ENCODE assay signal across 9 cellular contexts in genomic region chr9:21804336-21804735, GRCh38. TPM values are rescaled to one million over a fixed set of nuclear protein-coding genes. Genes with fewer than 3 reads are reported as not detected.
DNase-seq lines count a peak whose midpoint lies in the region; ATAC-seq and TF ChIP-seq lines count a peak whose summit lies in the region.
"Had no signal": no experiment of that assay in that cellular context is flagged by ENCODE, and none has a peak within 500 bp of the region (broad histone marks: within the 10 kb centered on the region; RNA-seq: fewer than 3 reads in every experiment).

No MANE protein-coding gene starts in this region.

- H3K27ac Mint-ChIP-seq in stimulated activated naive CD8-positive, alpha-beta T cell treated with anti-CD3 and anti-CD28 coated beads, Interleukin-15, Interleukin-2, amounts not matched to agents 100 ng/mL and 50 ng/mL, for 24 hours: peak overlapping the region; percentile 99
- H3K27ac Mint-ChIP-seq in T-helper 17 cell: peak overlapping the region; percentile 100
- peak overlapping the region; percentile 98 for H3K27ac Mint-ChIP-seq in type B pancreatic cell

- no peak overlapping the region for H3K27ac ChIP-seq in aorta (ENCODE audit: low read depth in 1 of 2, low read length in 2 of 2)

- H3K36me3 Mint-ChIP-seq in stimulated activated naive CD8-positive, alpha-beta T cell treated with anti-CD3 and anti-CD28 coated beads, Interleukin-15, Interleukin-2, amounts not matched to agents 100 ng/mL and 50 ng/mL, for 24 hours (ENCODE audit: low read depth): peaks cover 45% of the 10 kb centered on the region
- H3K36me3 Mint-ChIP-seq in T-helper 17 cell (ENCODE audit: low read depth) (peaks cover 5% of the 10 kb centered on the region), type B pancreatic cell (peaks cover 22% of the 10 kb centered on the region)

- intact Hi-C loops in aorta (cut with DNase I): loop anchor here (5.0 to 10.0 kb wide), 3 partner anchors 200 to 472 kb away; partner anchors contain the start of gene CDKN2B (in 1 of the 2)

- TF ChIP-seq CTCF in foreskin fibroblast (IDR thresholded peaks at IDR 0.05; ENCODE audit: low read depth, low read length) (no peak), type B pancreatic cell (conservative IDR thresholded peaks at IDR 0.05) (no peak)

- no peaks in the 10 kb centered on the region for H3K27me3 ChIP-seq in aorta (ENCODE audit: control insufficient read depth in 1 of 2, insufficient read depth in 2 of 2, low read length in 1 of 2)

- H3K9me3 ChIP-seq in T-helper 17 cell (ENCODE audit: control insufficient read depth, low read length, poor library complexity, severe bottlenecking): no peaks in the 10 kb centered on the region
- no peaks in the 10 kb centered on the region for H3K9me3 ChIP-seq in aorta (ENCODE audit: control insufficient read depth, low read length)

- no peaks in the 10 kb centered on the region for H3K4me1 ChIP-seq in aorta (ENCODE audit: control insufficient read depth in 1 of 2, insufficient read depth in 2 of 2, low read length in 2 of 2)

- DNase-seq in stimulated activated naive CD8-positive, alpha-beta T cell treated with anti-CD3 and anti-CD28 coated beads, Interleukin-15, Interleukin-2, amounts not matched to agents 100 U/mL and 50 U/mL, for 24 hours: no peak
- DNase-seq in T-helper 17 cell (no peak), foreskin fibroblast (peak in 1 of 2 donors; percentile 15), type B pancreatic cell (ENCODE audit: extremely low spot score, unreplicated experiment) (no peak), NCI-H1930 (lab: John Stamatoyannopoulos, UW) (no peak), aorta (no peak)
- DNase-seq: GOT3 had no signal

- H3K4me1 Mint-ChIP-seq in stimulated activated naive CD8-positive, alpha-beta T cell treated with anti-CD3 and anti-CD28 coated beads, Interleukin-15, Interleukin-2, amounts not matched to agents 100 ng/mL and 50 ng/mL, for 24 hours (ENCODE audit: low read depth): peaks cover 66% of the 10 kb centered on the region
- peaks cover 41% of the 10 kb centered on the region for H3K4me1 Mint-ChIP-seq in T-helper 17 cell
- peaks cover 28% of the 10 kb centered on the region for H3K4me1 Mint-ChIP-seq in type B pancreatic cell (ENCODE audit: unreplicated experiment)

- H3K36me3 ChIP-seq in aorta (ENCODE audit: control insufficient read depth in 1 of 2, insufficient read depth in 2 of 2, low read length in 1 of 2): peaks cover 0 to 3% of the 10 kb centered on the region in 2 donors

- no peaks in the 10 kb centered on the region for H3K9me3 Mint-ChIP-seq in stimulated activated naive CD8-positive, alpha-beta T cell treated with anti-CD3 and anti-CD28 coated beads, Interleukin-15, Interleukin-2, amounts not matched to agents 100 ng/mL and 50 ng/mL, for 24 hours
- H3K9me3 Mint-ChIP-seq in type B pancreatic cell: no peaks in the 10 kb centered on the region

- peaks cover 9% of the 10 kb centered on the region for H3K27me3 Mint-ChIP-seq in stimulated activated naive CD8-positive, alpha-beta T cell treated with anti-CD3 and anti-CD28 coated beads, Interleukin-15, Interleukin-2, amounts not matched to agents 100 ng/mL and 50 ng/mL, for 24 hours
- H3K27me3 Mint-ChIP-seq in T-helper 17 cell (peaks cover 6% of the 10 kb centered on the region), type B pancreatic cell (peaks cover 7% of the 10 kb centered on the region)

- 85 to 94% methylated on average over 2 of the region's 2 CpGs for WGBS in aorta, 2 donors

- ATAC-seq in stimulated activated naive CD8-positive, alpha-beta T cell treated with anti-CD3 and anti-CD28 coated beads, Interleukin-15, Interleukin-2, amounts not matched to agents 100 U/mL and 50 U/mL, for 24 hours: no peak
- no peak for ATAC-seq in T-helper 17 cell
- no peak for ATAC-seq in HG03442 (IDR thresholded peaks at IDR 0.05; ENCODE audit: unreplicated experiment)
- ATAC-seq in aorta (ENCODE audit: low FRiP score): no peak

- peak overlapping the region; percentile 70 to 77 for H3K4me3 ChIP-seq in foreskin fibroblast (ENCODE audit: low read depth in 1 of 2, low read length in 2 of 2)
- no peak overlapping the region for H3K4me3 ChIP-seq in aorta (ENCODE audit: low read length in 2 of 2)

- peak overlapping the region; percentile 99 for H3K4me3 Mint-ChIP-seq in stimulated activated naive CD8-positive, alpha-beta T cell treated with anti-CD3 and anti-CD28 coated beads, Interleukin-15, Interleukin-2, amounts not matched to agents 100 ng/mL and 50 ng/mL, for 24 hours
- H3K4me3 Mint-ChIP-seq in T-helper 17 cell (no peak overlapping the region), type B pancreatic cell (peak overlapping the region; percentile 99)

RNA-seq across cellular contexts. Expression of gene MTAP, which starts 1.9 kb away (rescaled TPM):
- 10 to 100 TPM; 26.2 to 28.8 TPM for total RNA-seq in T-helper 17 cell
- 73.4 and 77.4 TPM in 2 replicates for total RNA-seq in type B pancreatic cell (ENCODE audit: low replicate concordance)
- 10 to 100 TPM; 28.5 to 41.1 TPM for total RNA-seq in aorta
- polyA plus RNA-seq in aorta: 10 to 100 TPM in 1 of 2 donors, 1 to 10 TPM in 1; 4.0 to 10.9 TPM

Comparison
In these comparisons a context has a peak if more than half of its experiments do, and no peak if none do; other contexts are left out.
1. H3K4me3 ChIP-seq: peak in foreskin fibroblast (2 of 2); none in aorta (0 of 2).
2. Peak in every context shown above with its lines, with median percentiles within 50 percentile points of each other: H3K27ac Mint-ChIP-seq.